In genomic region chr15:75578206-75578947, GRCh38 we compare ENCODE assay signal across 8 cellular contexts. TPM values are rescaled to one million over a fixed set of nuclear protein-coding genes. Genes with fewer than 3 reads are reported as not detected.
DNase-seq lines count a peak whose midpoint lies in the region; ATAC-seq and TF ChIP-seq lines count a peak whose summit lies in the region.

No MANE protein-coding gene starts in this region.

- peak overlapping the region; percentile 54 for H3K9ac ChIP-seq in muscle layer of colon (ENCODE audit: low read length)

- peaks cover 10% of the 10 kb centered on the region for H3K4me1 ChIP-seq in muscle layer of colon (ENCODE audit: insufficient read depth, low read length)
- no peaks in the 10 kb centered on the region for H3K4me1 ChIP-seq in urinary bladder (ENCODE audit: insufficient read depth)

- no peak for ATAC-seq in GM21717 (IDR thresholded peaks at IDR 0.05; ENCODE audit: unreplicated experiment)

- H3K36me3 ChIP-seq in muscle layer of colon (ENCODE audit: insufficient read depth, low read length) (no peaks in the 10 kb centered on the region), urinary bladder (ENCODE audit: insufficient read depth) (no peaks in the 10 kb centered on the region)

- TF ChIP-seq CTCF in endothelial cell (IDR thresholded peaks at IDR 0.05; ENCODE audit: unreplicated experiment), result no peak

- peaks cover 22% of the 10 kb centered on the region for H3K4me1 Mint-ChIP-seq in endothelial cell (ENCODE audit: unreplicated experiment)

- peak overlapping the region; percentile 90 for H3K27ac ChIP-seq in muscle layer of colon (ENCODE audit: low read depth, low read length)
- peak overlapping the region; percentile 93 for H3K27ac ChIP-seq in urinary bladder (ENCODE audit: low read depth)

- under 1% methylated on average over 77 of the region's 77 CpGs for WGBS in urinary bladder

- peak overlapping the region; percentile 89 for H3K27ac Mint-ChIP-seq in endothelial cell (ENCODE audit: unreplicated experiment)

- no peaks in the 10 kb centered on the region for H3K36me3 Mint-ChIP-seq in endothelial cell (ENCODE audit: low read depth, unreplicated experiment)

- H3K27me3 ChIP-seq in muscle layer of colon (ENCODE audit: control insufficient read depth in 1 of 2, insufficient read depth in 2 of 2, low read length in 2 of 2), result no peaks in the 10 kb centered on the region

- no peaks in the 10 kb centered on the region for H3K9me3 ChIP-seq in muscle layer of colon (ENCODE audit: low read length)

- H3K4me3 ChIP-seq in muscle layer of colon (ENCODE audit: low read depth in 1 of 2, low read length in 2 of 2) (peak overlapping the region; percentile 53 to 78), urinary bladder (ENCODE audit: low read depth, low read length) (peak overlapping the region; percentile 95)

- peaks cover 4% of the 10 kb centered on the region for H3K27me3 Mint-ChIP-seq in endothelial cell (ENCODE audit: unreplicated experiment)

- no peaks in the 10 kb centered on the region for H3K9me3 Mint-ChIP-seq in endothelial cell (ENCODE audit: unreplicated experiment)

- DNase-seq in NCI-H524 (lab: John Stamatoyannopoulos, UW) (peak; percentile 12 to 53), NCI-H524 treated with DMSO at 0.1 percent for 48 hours (lab: John Stamatoyannopoulos, UW) (no peak), HuH-7 (ENCODE audit: low spot score) (peak; percentile 49), endothelial cell (ENCODE audit: low spot score) (peak; percentile 41)
- DNase-seq in activated CD4-positive, alpha-beta T cell treated with anti-CD3 and anti-CD28 coated beads, Interleukin-2, amount 50 U/mL, for 48 hours, result peak; percentile 19 to 29

- peak overlapping the region; percentile 98 for H3K4me3 Mint-ChIP-seq in endothelial cell (ENCODE audit: unreplicated experiment)

RNA-seq across cellular contexts. Expression of gene PTPN9, which starts 0.7 kb away (rescaled TPM):
- total RNA-seq in endothelial cell (ENCODE audit: unreplicated experiment), result 41.9 TPM
- 26.6 TPM for total RNA-seq in urinary bladder
- polyA plus RNA-seq in urinary bladder, result 22.6 TPM

RNA-seq across cellular contexts. Expression of gene SNUPN, which starts 47.1 kb away (rescaled TPM):
- total RNA-seq in endothelial cell (ENCODE audit: unreplicated experiment) (16.5 TPM), urinary bladder (25.1 TPM)
- polyA plus RNA-seq in urinary bladder, result 23.6 TPM
